ENCODE assay signal across 13 cellular contexts in the genomic region with DNA sequence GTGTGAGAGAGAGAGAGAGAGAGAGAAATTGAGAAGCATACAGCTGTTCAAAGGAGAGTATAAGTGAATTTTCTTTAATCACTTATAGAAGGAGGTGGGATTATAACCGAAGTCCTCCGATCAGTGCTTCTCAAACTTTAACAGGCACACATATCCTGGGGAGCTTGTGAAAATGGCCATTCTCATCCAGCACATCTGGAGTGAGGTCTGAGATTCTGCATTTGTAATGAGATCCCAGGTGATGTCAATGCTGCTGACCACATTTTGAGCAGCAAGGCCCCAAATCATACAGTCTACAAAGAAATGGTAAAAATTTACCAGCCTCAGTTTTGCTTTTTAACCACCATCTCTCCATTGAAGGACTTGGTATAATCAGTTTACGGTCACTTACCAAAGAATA.
A peak's percentile ranks its signal among the peaks of the same experiment; 100 is the strongest.
DNase-seq lines count a peak whose midpoint lies in the region; ATAC-seq lines count a peak whose summit lies in the region.
"Had no signal": no experiment of that assay in that cellular context is flagged by ENCODE, and none has a peak within 500 bp of the region (broad histone marks: within the 10 kb centered on the region; RNA-seq: fewer than 3 reads in every experiment).

No MANE protein-coding gene starts in this region.

- ATAC-seq in GM19372 (IDR thresholded peaks at IDR 0.05; ENCODE audit: low read depth, unreplicated experiment), result peak; percentile 12
- peak; percentile 24 for ATAC-seq in HG02763 (IDR thresholded peaks at IDR 0.05; ENCODE audit: unreplicated experiment)
- ATAC-seq in HG03521 (IDR thresholded peaks at IDR 0.05; ENCODE audit: unreplicated experiment), result peak; percentile 21
- ATAC-seq: activated naive CD4-positive, alpha-beta T cell treated with anti-CD3 and anti-CD28 coated beads, Interleukin-2, amount 50 U/mL, for 72 hours had no signal

- no peaks in the 10 kb centered on the region for H3K36me3 Mint-ChIP-seq in activated naive CD4-positive, alpha-beta T cell treated with anti-CD3 and anti-CD28 coated beads for 36 hours (ENCODE audit: low read depth)
- H3K36me3 Mint-ChIP-seq: activated naive CD4-positive, alpha-beta T cell treated with anti-CD3 and anti-CD28 coated beads, Interleukin-2, amount 50 U/mL, for 72 hours had no signal

- H3K27me3 Mint-ChIP-seq in activated naive CD4-positive, alpha-beta T cell treated with anti-CD3 and anti-CD28 coated beads for 36 hours (ENCODE audit: low read depth), result peaks cover 9% of the 10 kb centered on the region

- H3K9me3 Mint-ChIP-seq in activated naive CD4-positive, alpha-beta T cell treated with anti-CD3 and anti-CD28 coated beads for 36 hours, result no peaks in the 10 kb centered on the region
- H3K9me3 Mint-ChIP-seq: activated naive CD4-positive, alpha-beta T cell treated with anti-CD3 and anti-CD28 coated beads, Interleukin-2, amount 50 U/mL, for 72 hours had no signal

- DNase-seq in KBM-7, result no peak
- no peak for DNase-seq in DMS53 (lab: John Stamatoyannopoulos, UW)
- DNase-seq in activated naive CD4-positive, alpha-beta T cell treated with anti-CD3 and anti-CD28 coated beads for 36 hours, result no peak
- no peak for DNase-seq in NAMALWA (ENCODE audit: low spot score)
- DNase-seq: activated CD4-positive, alpha-beta T cell treated with anti-CD3 and anti-CD28 coated beads, Interleukin-2, amount 10 ng/mL, durations not matched to agents 24 days and 14 days; cortex of kidney; DMS 273 treated with DMSO at 0.1 percent for 48 hours; foreskin melanocyte; NCI-H446 treated with DMSO at 0.1 percent for 48 hours had no signal

- in situ Hi-C loops in KBM-7 (cut with MboI; ENCODE audit: low pct_unique_long_range_greater_than_20kb, low sequenced_read_pairs), result no loop called here

- no peak overlapping the region for H3K27ac Mint-ChIP-seq in activated naive CD4-positive, alpha-beta T cell treated with anti-CD3 and anti-CD28 coated beads for 36 hours
- H3K27ac Mint-ChIP-seq: activated CD4-positive, alpha-beta T cell treated with anti-CD3 and anti-CD28 coated beads, Interleukin-2, amount 10 ng/mL, durations not matched to agents 24 days and 14 days; activated naive CD4-positive, alpha-beta T cell treated with anti-CD3 and anti-CD28 coated beads, Interleukin-2, amount 50 U/mL, for 72 hours had no signal

- H3K4me3 Mint-ChIP-seq in activated naive CD4-positive, alpha-beta T cell treated with anti-CD3 and anti-CD28 coated beads for 36 hours, result no peak overlapping the region
- H3K4me3 Mint-ChIP-seq: activated CD4-positive, alpha-beta T cell treated with anti-CD3 and anti-CD28 coated beads, Interleukin-2, amount 10 ng/mL, durations not matched to agents 24 days and 14 days had no signal

- intact Hi-C loops in activated naive CD4-positive, alpha-beta T cell treated with anti-CD3 and anti-CD28 coated beads for 36 hours (cut with micrococcal nuclease), result no loop called here

- CTCF ChIA-PET in activated naive CD4-positive, alpha-beta T cell treated with anti-CD3 and anti-CD28 coated beads for 36 hours (lab: Charles Lee), result interaction anchor here (0.8 kb wide), 1 partner anchor 32 kb away, joined by 3 read pairs; no protein-coding TSS in a partner anchor

- no peaks in the 10 kb centered on the region for H3K4me1 Mint-ChIP-seq in activated naive CD4-positive, alpha-beta T cell treated with anti-CD3 and anti-CD28 coated beads for 36 hours (ENCODE audit: low read depth)
- H3K4me1 Mint-ChIP-seq: activated CD4-positive, alpha-beta T cell treated with anti-CD3 and anti-CD28 coated beads, Interleukin-2, amount 10 ng/mL, durations not matched to agents 24 days and 14 days had no signal
